Comparison of ENCODE assay signal across 22 cellular contexts in the genomic region with DNA sequence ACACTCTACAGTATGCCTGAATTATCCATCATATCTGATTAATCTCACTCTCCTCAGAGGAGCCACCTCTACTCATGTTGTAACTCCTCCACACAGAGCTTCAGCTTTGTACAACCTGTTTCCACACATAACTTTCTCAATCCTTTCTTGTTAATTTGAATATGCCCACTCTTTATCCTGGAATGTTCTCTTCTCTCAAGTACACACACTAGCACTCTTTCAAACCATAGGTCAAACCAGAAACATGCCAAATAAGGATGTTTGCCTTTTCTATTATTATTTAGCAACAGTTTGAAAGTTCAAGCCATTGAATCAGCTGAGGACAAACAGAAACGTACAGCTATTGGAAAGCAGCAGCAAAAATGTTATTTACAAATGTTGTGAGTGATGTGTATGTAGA.
DNase-seq lines count a peak whose midpoint lies in the region; ATAC-seq and TF ChIP-seq lines count a peak whose summit lies in the region.
"Had no signal": no experiment of that assay in that cellular context is flagged by ENCODE, and none has a peak within 500 bp of the region (broad histone marks: within the 10 kb centered on the region; RNA-seq: fewer than 3 reads in every experiment).

No MANE protein-coding gene starts in this region.

- BruUV-seq in Calu3 (replicated peaks; lab: Mats Ljungman, UMichigan) = no TSS peak

- H3K27me3 Mint-ChIP-seq in Calu3 (ENCODE audit: unreplicated experiment) = no peaks in the 10 kb centered on the region
- no peaks in the 10 kb centered on the region for H3K27me3 Mint-ChIP-seq in activated CD4-positive, alpha-beta T cell treated with anti-CD3 and anti-CD28 coated beads, Interleukin-2, amount 10 ng/mL, durations not matched to agents 24 days and 14 days
- peaks cover 4% of the 10 kb centered on the region for H3K27me3 Mint-ChIP-seq in activated T-helper 1 cell treated with anti-CD3 and anti-CD28 coated beads, Interleukin-12 subunit alpha, Interleukin-12 subunit beta, Interleukin-2, Interleukin-4 antibody, amounts not matched to agents 30 ng/mL and 10 ng/mL and 1 ng/mL, durations not matched to agents 14 hours and 24 hours and 36 hours (ENCODE audit: insufficient read depth)
- H3K27me3 Mint-ChIP-seq: activated naive CD4-positive, alpha-beta T cell treated with anti-CD3 and anti-CD28 coated beads, Interleukin-2, amount 50 U/mL, for 24 hours; central memory CD8-positive, alpha-beta T cell; effector memory CD8-positive, alpha-beta T cell had no signal

- no peak overlapping the region for H3K4me2 ChIP-seq in fibroblast of lung (ENCODE audit: extremely low read depth, insufficient read depth, low read length)

- H3K36me3 ChIP-seq in WERI-Rb-1 (no peaks in the 10 kb centered on the region), fibroblast of lung (ENCODE audit: control insufficient read depth, insufficient read depth, low read length) (no peaks in the 10 kb centered on the region)
- H3K36me3 ChIP-seq: MG63, right atrium auricular region had no signal

- peak overlapping the region; percentile 58 for H3K27ac Mint-ChIP-seq in Calu3 (ENCODE audit: unreplicated experiment)
- no peak overlapping the region for H3K27ac Mint-ChIP-seq in activated CD4-positive, alpha-beta T cell treated with anti-CD3 and anti-CD28 coated beads, Interleukin-2, amount 10 ng/mL, durations not matched to agents 24 days and 14 days
- H3K27ac Mint-ChIP-seq in activated T-helper 1 cell treated with anti-CD3 and anti-CD28 coated beads, Interleukin-12 subunit alpha, Interleukin-12 subunit beta, Interleukin-2, Interleukin-4 antibody, amounts not matched to agents 30 ng/mL and 10 ng/mL and 1 ng/mL, durations not matched to agents 14 hours and 24 hours and 36 hours = no peak overlapping the region
- H3K27ac Mint-ChIP-seq: activated naive CD4-positive, alpha-beta T cell treated with anti-CD3 and anti-CD28 coated beads, Interleukin-2, amount 50 U/mL, for 24 hours; B cell; effector memory CD8-positive, alpha-beta T cell; memory B cell had no signal

- H3K9me3 Mint-ChIP-seq in Calu3 (ENCODE audit: low read depth, unreplicated experiment) = peaks cover 7% of the 10 kb centered on the region
- peaks cover 6% of the 10 kb centered on the region for H3K9me3 Mint-ChIP-seq in activated CD4-positive, alpha-beta T cell treated with anti-CD3 and anti-CD28 coated beads, Interleukin-2, amount 10 ng/mL, durations not matched to agents 24 days and 14 days
- H3K9me3 Mint-ChIP-seq in activated T-helper 1 cell treated with anti-CD3 and anti-CD28 coated beads, Interleukin-12 subunit alpha, Interleukin-12 subunit beta, Interleukin-2, Interleukin-4 antibody, amounts not matched to agents 30 ng/mL and 10 ng/mL and 1 ng/mL, durations not matched to agents 14 hours and 24 hours and 36 hours = no peaks in the 10 kb centered on the region
- H3K9me3 Mint-ChIP-seq: activated naive CD4-positive, alpha-beta T cell treated with anti-CD3 and anti-CD28 coated beads, Interleukin-2, amount 50 U/mL, for 24 hours; central memory CD8-positive, alpha-beta T cell; effector memory CD8-positive, alpha-beta T cell had no signal

- no peak for DNase-seq in Calu3
- DNase-seq in WERI-Rb-1 = no peak
- DNase-seq in fibroblast of lung (ENCODE audit: low read depth in 2 of 2) = peak; percentile 70 to 92
- no peak for DNase-seq in omental fat pad (ENCODE audit: low spot score)
- DNase-seq in activated CD4-positive, alpha-beta T cell treated with anti-CD3 and anti-CD28 coated beads, Interleukin-2, amount 10 ng/mL, durations not matched to agents 24 days and 14 days = no peak
- no peak for DNase-seq in D341Med (ENCODE audit: low spot score)
- no peak for DNase-seq in activated T-helper 1 cell treated with anti-CD3 and anti-CD28 coated beads, Interleukin-12 subunit alpha, Interleukin-12 subunit beta, Interleukin-2, Interleukin-4 antibody, amounts not matched to agents 30 ng/mL and 10 ng/mL and 1 ng/mL, durations not matched to agents 14 hours and 24 hours and 36 hours (ENCODE audit: low spot score)
- DNase-seq: activated CD4-positive, alpha-beta T cell treated with anti-CD3 and anti-CD28 coated beads, Interleukin-2, amount 50 U/mL, for 1 hour; effector memory CD8-positive, alpha-beta T cell; MG63; NCI-H1930; NCI-H524 treated with DMSO at 0.1 percent for 48 hours; stimulated activated CD4-positive, alpha-beta T cell treated with anti-CD3 and anti-CD28 coated beads, Interleukin-1b, Interleukin-23, amount 100 ng/mL, for 48 hours had no signal

- peaks cover 8% of the 10 kb centered on the region for H3K4me1 ChIP-seq in fibroblast of lung (ENCODE audit: control insufficient read depth, extremely low read depth, insufficient read depth, low read length)
- H3K4me1 ChIP-seq: right atrium auricular region had no signal

- H3K79me2 ChIP-seq in fibroblast of lung (ENCODE audit: control insufficient read depth, insufficient read depth, low read length) = no peaks in the 10 kb centered on the region

- H4K20me1 ChIP-seq in fibroblast of lung (ENCODE audit: control insufficient read depth, extremely low read depth, insufficient read depth, low read length) = no peaks in the 10 kb centered on the region

- peaks cover 9% of the 10 kb centered on the region for H3K4me1 Mint-ChIP-seq in Calu3 (ENCODE audit: low read depth, unreplicated experiment)
- H3K4me1 Mint-ChIP-seq in activated CD4-positive, alpha-beta T cell treated with anti-CD3 and anti-CD28 coated beads, Interleukin-2, amount 10 ng/mL, durations not matched to agents 24 days and 14 days = peaks cover 8% of the 10 kb centered on the region
- H3K4me1 Mint-ChIP-seq in activated T-helper 1 cell treated with anti-CD3 and anti-CD28 coated beads, Interleukin-12 subunit alpha, Interleukin-12 subunit beta, Interleukin-2, Interleukin-4 antibody, amounts not matched to agents 30 ng/mL and 10 ng/mL and 1 ng/mL, durations not matched to agents 14 hours and 24 hours and 36 hours (ENCODE audit: low read depth) = peaks cover 11% of the 10 kb centered on the region
- H3K4me1 Mint-ChIP-seq: neural crest cell had no signal

- no peaks in the 10 kb centered on the region for H3K27me3 ChIP-seq in WERI-Rb-1 (ENCODE audit: insufficient read depth, low read depth, severe bottlenecking)
- H3K27me3 ChIP-seq in fibroblast of lung (ENCODE audit: control insufficient read depth, insufficient read depth, low read length) = no peaks in the 10 kb centered on the region
- H3K27me3 ChIP-seq: MG63, right atrium auricular region had no signal

- no peaks in the 10 kb centered on the region for H3K36me3 Mint-ChIP-seq in Calu3 (ENCODE audit: insufficient read depth, unreplicated experiment)
- no peaks in the 10 kb centered on the region for H3K36me3 Mint-ChIP-seq in activated CD4-positive, alpha-beta T cell treated with anti-CD3 and anti-CD28 coated beads, Interleukin-2, amount 10 ng/mL, durations not matched to agents 24 days and 14 days (ENCODE audit: low read depth)
- no peaks in the 10 kb centered on the region for H3K36me3 Mint-ChIP-seq in activated T-helper 1 cell treated with anti-CD3 and anti-CD28 coated beads, Interleukin-12 subunit alpha, Interleukin-12 subunit beta, Interleukin-2, Interleukin-4 antibody, amounts not matched to agents 30 ng/mL and 10 ng/mL and 1 ng/mL, durations not matched to agents 14 hours and 24 hours and 36 hours (ENCODE audit: low read depth)

- no peak overlapping the region for H2AFZ ChIP-seq in fibroblast of lung (ENCODE audit: low read length)

- intact Hi-C loops in Calu3 (cut with micrococcal nuclease; ENCODE audit: unreplicated experiment) = no loop called here
- intact Hi-C loops in activated CD4-positive, alpha-beta T cell treated with anti-CD3 and anti-CD28 coated beads, Interleukin-2, amount 10 ng/mL, durations not matched to agents 24 days and 14 days (cut with micrococcal nuclease) = no loop called here
- intact Hi-C loops in activated T-helper 1 cell treated with anti-CD3 and anti-CD28 coated beads, Interleukin-12 subunit alpha, Interleukin-12 subunit beta, Interleukin-2, Interleukin-4 antibody, amounts not matched to agents 30 ng/mL and 10 ng/mL and 1 ng/mL, durations not matched to agents 14 hours and 24 hours and 36 hours (cut with micrococcal nuclease) = no loop called here

- no peak overlapping the region for H3K9ac ChIP-seq in fibroblast of lung (ENCODE audit: insufficient read depth, low read length)

- ATAC-seq in omental fat pad (ENCODE audit: low FRiP score) (peak; percentile 54), GM18909 (IDR thresholded peaks at IDR 0.05; ENCODE audit: poor library complexity, unreplicated experiment) (no peak)
- ATAC-seq: effector memory CD8-positive, alpha-beta T cell; HCT116 had no signal

- H3K27ac ChIP-seq in WERI-Rb-1 (peak overlapping the region; percentile 33; the same call in 1 of the 2 replicates), fibroblast of lung (ENCODE audit: insufficient read depth, low read length) (no peak overlapping the region)
- H3K27ac ChIP-seq: right atrium auricular region, SK-N-MC had no signal

- no peak overlapping the region for H3K4me3 Mint-ChIP-seq in Calu3 (ENCODE audit: low read depth, unreplicated experiment)
- no peak overlapping the region for H3K4me3 Mint-ChIP-seq in activated CD4-positive, alpha-beta T cell treated with anti-CD3 and anti-CD28 coated beads, Interleukin-2, amount 10 ng/mL, durations not matched to agents 24 days and 14 days
- no peak overlapping the region for H3K4me3 Mint-ChIP-seq in activated T-helper 1 cell treated with anti-CD3 and anti-CD28 coated beads, Interleukin-12 subunit alpha, Interleukin-12 subunit beta, Interleukin-2, Interleukin-4 antibody, amounts not matched to agents 30 ng/mL and 10 ng/mL and 1 ng/mL, durations not matched to agents 14 hours and 24 hours and 36 hours
- H3K4me3 Mint-ChIP-seq: activated naive CD4-positive, alpha-beta T cell treated with anti-CD3 and anti-CD28 coated beads, Interleukin-2, amount 50 U/mL, for 24 hours; B cell; central memory CD8-positive, alpha-beta T cell; effector memory CD8-positive, alpha-beta T cell; memory B cell; neural crest cell had no signal

- no peak overlapping the region for H3K4me3 ChIP-seq in WERI-Rb-1 (ENCODE audit: low read depth, low read length)
- H3K4me3 ChIP-seq in fibroblast of lung (replicated peaks in 1 of 4; ENCODE audit: control extremely low read depth in 1 of 4, insufficient read depth in 1 of 4, low read depth in 3 of 4, low read length in 4 of 4) = no peak overlapping the region
- H3K4me3 ChIP-seq: MG63, right atrium auricular region, SK-N-MC had no signal

- CTCF ChIA-PET in Calu3 (lab: Charles Lee) = no interaction called here

- H3K9me3 ChIP-seq in WERI-Rb-1 (ENCODE audit: severe bottlenecking) (peaks cover 23% of the 10 kb centered on the region), fibroblast of lung (ENCODE audit: control insufficient read depth, insufficient read depth, low read depth, low read length) (no peaks in the 10 kb centered on the region)
- H3K9me3 ChIP-seq: right atrium auricular region had no signal

- no peak for TF ChIP-seq CTCF in Calu3 (IDR thresholded peaks at IDR 0.05; ENCODE audit: unreplicated experiment)
- TF ChIP-seq CTCF in WERI-Rb-1 (IDR thresholded peaks at IDR 0.05; ENCODE audit: low read depth, low read length) = no peak
- TF ChIP-seq CTCF in fibroblast of lung (conservative IDR thresholded peaks at IDR 0.05 in 1 of 2, IDR thresholded peaks at IDR 0.05 in 1 of 2; ENCODE audit: low read depth in 1 of 2, low read length in 2 of 2) = no peak
- TF ChIP-seq CTCF in omental fat pad (IDR thresholded peaks at IDR 0.05) = no peak

Comparison
In these comparisons a context has a peak if more than half of its experiments do, and no peak if none do; other contexts are left out.
1. DNase-seq: peak in fibroblast of lung (2 of 2); none in Calu3 (single experiment), WERI-Rb-1 (single experiment), omental fat pad (single experiment), activated CD4-positive, alpha-beta T cell treated with anti-CD3 and anti-CD28 coated beads, Interleukin-2, amount 10 ng/mL, durations not matched to agents 24 days and 14 days (single experiment), D341Med (single experiment) and activated T-helper 1 cell treated with anti-CD3 and anti-CD28 coated beads, Interleukin-12 subunit alpha, Interleukin-12 subunit beta, Interleukin-2, Interleukin-4 antibody, amounts not matched to agents 30 ng/mL and 10 ng/mL and 1 ng/mL, durations not matched to agents 14 hours and 24 hours and 36 hours (single experiment).